ENCODE assay signal across 8 cellular contexts in genomic region chr2:172635548-172635947, GRCh38.
"Had no signal": no experiment of that assay in that cellular context is flagged by ENCODE, and none has a peak within 500 bp of the region (broad histone marks: within the 10 kb centered on the region; RNA-seq: fewer than 3 reads in every experiment).

No MANE protein-coding gene starts in this region.

- H3K4me3 ChIP-seq: GM23248, HAP-1, K562 had no signal

- H3K4me3 Mint-ChIP-seq: HFFc6 had no signal

- H3K9me3 ChIP-seq: HAP-1 had no signal

- H3K36me3 ChIP-seq: HAP-1 had no signal

- H3K27ac ChIP-seq: GM23248, HL-60 had no signal

- H3K9me3 Mint-ChIP-seq: HFFc6 had no signal

- H3K9ac ChIP-seq: GM23248 had no signal

- H3K27ac Mint-ChIP-seq: HFFc6 had no signal

- FAIRE-seq: H1, H54, HepG2, K562 had no signal

- H3K4me1 ChIP-seq: HAP-1 had no signal

- DNase-seq: GM23248, HFFc6 had no signal

- H2AFZ ChIP-seq: GM23248 had no signal
